ENCODE assay signal across 5 cellular contexts in the genomic region with DNA sequence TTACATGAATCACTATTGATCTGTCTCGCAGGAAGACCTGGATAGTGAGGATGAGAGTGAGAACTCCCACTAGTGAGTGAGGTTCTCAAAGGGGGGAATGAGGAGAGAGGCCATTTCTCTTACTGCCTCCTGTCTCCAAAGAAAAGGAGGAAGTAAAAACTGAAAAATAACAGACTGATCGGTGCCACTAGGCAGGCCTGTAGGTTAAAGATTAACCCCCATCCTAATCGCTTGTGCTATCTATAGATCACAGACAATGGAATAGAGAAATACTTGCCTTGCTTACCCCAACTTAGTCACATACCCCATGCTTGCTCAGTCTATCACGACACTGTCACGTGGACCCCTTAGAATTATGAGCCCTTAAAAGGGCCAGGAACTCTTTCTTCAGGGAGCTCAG. TPM values are rescaled to one million over a fixed set of nuclear protein-coding genes. Genes with fewer than 3 reads are reported as not detected.
DNase-seq lines count a peak whose midpoint lies in the region; TF ChIP-seq lines count a peak whose summit lies in the region.
"Not testable (repeated sequence)": the region's sequence is repeated elsewhere in the genome, so short reads cannot be mapped to it uniquely, and the experiment has no call there.

No MANE protein-coding gene starts in this region.

- H4K20me1 ChIP-seq in mammary epithelial cell (ENCODE audit: insufficient read depth, low read length) = not testable (repeated sequence)

- 76% methylated on average over 5 of the region's 5 CpGs for WGBS in mammary epithelial cell (ENCODE audit: low coverage, missing lambda C conversion rate)

- H3K27ac ChIP-seq in HEK293 (ENCODE audit: extremely low read depth, low read depth, low read length); mammary epithelial cell (ENCODE audit: insufficient read depth, low read depth, low read length): not testable (repeated sequence)

- intact Hi-C loops in mammary epithelial cell (cut with micrococcal nuclease) = not testable (repeated sequence)

- DNase-seq in DMS53 (lab: John Stamatoyannopoulos, UW) (peak; percentile 76), MV-4-11 (lab: John Stamatoyannopoulos, UW) (peak; percentile 51), mammary epithelial cell (peak; percentile 20), kidney tubule cell (ENCODE audit: low spot score) (peak; percentile 32)

- not testable (repeated sequence) for H3K27me3 ChIP-seq in mammary epithelial cell (ENCODE audit: insufficient read depth, low read length)

- BruUV-seq in mammary epithelial cell (replicated peaks; lab: Mats Ljungman, UMichigan) = not testable (repeated sequence)

- not testable (repeated sequence) for H3K9me3 ChIP-seq in HEK293 (ENCODE audit: control insufficient read depth, insufficient read depth, low read depth, low read length)
- H3K9me3 ChIP-seq in mammary epithelial cell (replicated peaks; ENCODE audit: insufficient read depth, low read length) = peaks cover 24% of the 10 kb centered on the region

- not testable (repeated sequence) for H3K4me1 ChIP-seq in HEK293 (ENCODE audit: control insufficient read depth, insufficient read depth, low read length); mammary epithelial cell (ENCODE audit: insufficient read depth, low read length)

- not testable (repeated sequence) for H3K36me3 ChIP-seq in HEK293 (ENCODE audit: control insufficient read depth in 2 of 2, insufficient read depth in 1 of 2, low read length in 2 of 2); mammary epithelial cell (ENCODE audit: insufficient read depth, low read length)

- in situ Hi-C loops in mammary epithelial cell (cut with MboI; ENCODE audit: low sequenced_read_pairs in 2 of 2) = not testable (repeated sequence)

- not testable (repeated sequence) for H3K9ac ChIP-seq in mammary epithelial cell (ENCODE audit: insufficient read depth, low read length)

- POLR2A ChIA-PET in HEK293 (lab: Yijun Ruan, JAX) = not testable (repeated sequence)

- H3K4me2 ChIP-seq in mammary epithelial cell (ENCODE audit: insufficient read depth, low read depth, low read length) = not testable (repeated sequence)

- dilution Hi-C loops in mammary epithelial cell (cut with HindIII; ENCODE audit: low sequenced_read_pairs) = not testable (repeated sequence)

- not testable (repeated sequence) for TF ChIP-seq CTCF in HEK293 (tag by site-specific recombination; IDR thresholded peaks at IDR 0.05); mammary epithelial cell (conservative IDR thresholded peaks at IDR 0.05 in 1 of 2, IDR thresholded peaks at IDR 0.05 in 1 of 2; ENCODE audit: extremely low read depth in 1 of 2, insufficient read depth in 1 of 2, low read depth in 1 of 2, low read length in 2 of 2)

- not testable (repeated sequence) for H2AFZ ChIP-seq in mammary epithelial cell (ENCODE audit: low read depth, low read length)

- not testable (repeated sequence) for H3K4me3 ChIP-seq in HEK293 (ENCODE audit: low read depth, low read length); mammary epithelial cell (replicated peaks in 1 of 3; ENCODE audit: insufficient read depth in 1 of 3, low read depth in 2 of 3, low read length in 3 of 3)

- not testable (repeated sequence) for H3K79me2 ChIP-seq in mammary epithelial cell (ENCODE audit: insufficient read depth, low read length)

- CTCF ChIA-PET in HEK293 (lab: Yijun Ruan, JAX) = interaction anchor here (0.6 kb wide), 1 partner anchor 181 kb away, joined by 5 read pairs; no protein-coding TSS in a partner anchor
- CTCF ChIA-PET in mammary epithelial cell (lab: Charles Lee; ENCODE audit: low non-redundant PET) = not testable (repeated sequence)

TF ChIP-seq in HEK293, 187 proteins besides CTCF, POLR2A, EP300 and RAD21:
- 0 out of 2 replicates have a peak, but pooled peaks have one; percentile 44 for TF ChIP-seq ZNF626 (tag by site-specific recombination; IDR thresholded peaks at IDR 0.05)

RNA-seq across cellular contexts. Expression of gene NRF1, which starts 25.3 kb away (rescaled TPM):
- 10 to 100 TPM; 11.3 to 14.3 TPM for total RNA-seq in mammary epithelial cell
- polyA plus RNA-seq in mammary epithelial cell = 8.9 TPM
- polyA minus RNA-seq in mammary epithelial cell = 16.4 TPM

Comparison
In these comparisons a context has a peak if more than half of its experiments do, and no peak if none do; other contexts are left out.
1. DNase-seq: peak in every context shown above with its lines; median percentile 76 in DMS53; 51 in MV-4-11; 32 in kidney tubule cell; 20 in mammary epithelial cell.